ENCODE assay signal across 32 cellular contexts in the genomic region with DNA sequence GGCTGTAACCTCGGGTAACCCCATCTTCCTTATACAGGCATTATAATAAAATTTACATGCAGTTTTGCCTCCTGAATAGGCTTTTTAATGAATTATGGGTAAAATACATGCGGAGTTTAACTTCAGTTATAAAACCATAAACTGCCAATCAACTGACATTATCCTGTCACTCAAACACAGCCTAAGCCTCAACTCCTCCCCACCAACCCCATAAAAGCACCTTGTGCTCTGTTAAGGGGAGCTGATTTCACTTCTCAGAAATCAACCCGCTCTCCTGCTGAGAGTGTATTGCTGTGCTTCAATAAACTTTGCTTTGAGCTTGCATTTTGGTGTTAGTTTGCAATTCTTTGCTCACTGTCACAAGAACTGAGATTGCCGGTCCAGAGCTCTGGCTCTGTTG.
"Had no signal": no experiment of that assay in that cellular context is flagged by ENCODE, and none has a peak within 500 bp of the region (broad histone marks: within the 10 kb centered on the region; RNA-seq: fewer than 3 reads in every experiment).

No MANE protein-coding gene starts in this region.

- H3K27ac ChIP-seq: adrenal gland, body of pancreas, brain microvascular endothelial cell, breast epithelium, VCaP had no signal

- H3K36me3 Mint-ChIP-seq: activated CD4-positive, alpha-beta memory T cell treated with anti-CD3 and anti-CD28 coated beads for 36 hours; activated CD8-positive, alpha-beta memory T cell treated with anti-CD3 and anti-CD28 coated beads, Interleukin-2, amount 10 ng/mL, durations not matched to agents 7 days and 5 days; activated naive CD4-positive, alpha-beta T cell treated with anti-CD3 and anti-CD28 coated beads, Interleukin-2, amount 10 ng/mL, durations not matched to agents 7 days and 5 days; activated naive CD4-positive, alpha-beta T cell treated with anti-CD3 and anti-CD28 coated beads, Interleukin-2, amount 50 U/mL, for 24 hours; activated naive CD8-positive, alpha-beta T cell treated with anti-CD3 and anti-CD28 coated beads for 36 hours had no signal

- DNase-seq: activated B cell treated with CpG ODN at 0.5 μM for 24 hours; activated CD4-positive, alpha-beta memory T cell treated with anti-CD3 and anti-CD28 coated beads for 36 hours; activated CD4-positive, alpha-beta T cell treated with anti-CD3 and anti-CD28 coated beads for 36 hours; activated CD4-positive, alpha-beta T cell treated with anti-CD3 and anti-CD28 coated beads for 48 hours; activated CD4-positive, alpha-beta T cell treated with anti-CD3 and anti-CD28 coated beads, Interleukin-2, amount 50 U/mL, for 1 hour; activated CD4-positive, alpha-beta T cell treated with anti-CD3 and anti-CD28 coated beads, Interleukin-2, amount 50 U/mL, for 4 hours; activated CD4-positive, CD25-positive, alpha-beta regulatory T cell treated with anti-CD3 and anti-CD28 coated beads, Interleukin-2, amount 50 U/mL, for 72 hours; activated CD8-positive, alpha-beta memory T cell treated with anti-CD3 and anti-CD28 coated beads for 24 hours; activated CD8-positive, alpha-beta memory T cell treated with anti-CD3 and anti-CD28 coated beads, Interleukin-2, amount 10 ng/mL, durations not matched to agents 7 days and 5 days; activated CD8-positive, alpha-beta memory T cell treated with anti-CD3 and anti-CD28 coated beads, Interleukin-2, amount 50 U/mL, for 48 hours; activated CD8-positive, alpha-beta T cell treated with anti-CD3 and anti-CD28 coated beads for 36 hours; activated effector memory CD4-positive, alpha-beta T cell treated with Interleukin-2 at 50 U/mL for 16 hours; activated gamma-delta T cell; activated naive CD4-positive, alpha-beta T cell treated with anti-CD3 and anti-CD28 coated beads, Interleukin-2, amount 10 ng/mL, durations not matched to agents 7 days and 5 days; activated naive CD4-positive, alpha-beta T cell treated with Interleukin-2 at 50 U/mL for 16 hours; activated naive CD8-positive, alpha-beta T cell treated with anti-CD3 and anti-CD28 coated beads for 36 hours; activated T-cell treated with anti-CD3 and anti-CD28 coated beads, Interleukin-2, amount 50 U/mL, for 24 hours; activated T-cell treated with anti-CD3 and anti-CD28 coated beads, Interleukin-2, amount 50 U/mL, for 48 hours; adrenal gland; amniotic stem cell; aorta; body of pancreas; brain microvascular endothelial cell; central memory CD4-positive, alpha-beta T cell; T-helper 2 cell; T-helper 9 cell had no signal

- H3K27me3 Mint-ChIP-seq: activated B cell treated with CpG ODN at 0.5 μM for 24 hours; activated CD4-positive, alpha-beta memory T cell treated with anti-CD3 and anti-CD28 coated beads for 36 hours; activated CD4-positive, alpha-beta T cell treated with anti-CD3 and anti-CD28 coated beads for 36 hours; activated CD8-positive, alpha-beta memory T cell treated with anti-CD3 and anti-CD28 coated beads, Interleukin-2, amount 10 ng/mL, durations not matched to agents 7 days and 5 days; activated CD8-positive, alpha-beta T cell treated with anti-CD3 and anti-CD28 coated beads for 36 hours; activated naive CD4-positive, alpha-beta T cell treated with anti-CD3 and anti-CD28 coated beads, Interleukin-2, amount 10 ng/mL, durations not matched to agents 7 days and 5 days; activated naive CD4-positive, alpha-beta T cell treated with anti-CD3 and anti-CD28 coated beads, Interleukin-2, amount 50 U/mL, for 24 hours; activated naive CD8-positive, alpha-beta T cell treated with anti-CD3 and anti-CD28 coated beads for 36 hours; activated T-cell treated with anti-CD3 and anti-CD28 coated beads, Interleukin-2, amount 50 U/mL, for 24 hours had no signal

- H3K4me1 Mint-ChIP-seq: activated B cell treated with CpG ODN at 0.5 μM for 24 hours; activated CD4-positive, alpha-beta T cell treated with anti-CD3 and anti-CD28 coated beads for 36 hours; activated CD8-positive, alpha-beta memory T cell treated with anti-CD3 and anti-CD28 coated beads, Interleukin-2, amount 10 ng/mL, durations not matched to agents 7 days and 5 days; activated naive CD4-positive, alpha-beta T cell treated with anti-CD3 and anti-CD28 coated beads, Interleukin-2, amount 10 ng/mL, durations not matched to agents 7 days and 5 days; activated naive CD4-positive, alpha-beta T cell treated with anti-CD3 and anti-CD28 coated beads, Interleukin-2, amount 50 U/mL, for 24 hours; activated naive CD8-positive, alpha-beta T cell treated with anti-CD3 and anti-CD28 coated beads for 36 hours had no signal

- H3K9me3 ChIP-seq: adrenal gland, body of pancreas, breast epithelium had no signal

- H3K27ac Mint-ChIP-seq: activated B cell treated with CpG ODN at 0.5 μM for 24 hours; activated CD4-positive, alpha-beta memory T cell treated with anti-CD3 and anti-CD28 coated beads for 36 hours; activated CD4-positive, alpha-beta T cell treated with anti-CD3 and anti-CD28 coated beads for 36 hours; activated CD8-positive, alpha-beta memory T cell treated with anti-CD3 and anti-CD28 coated beads, Interleukin-2, amount 10 ng/mL, durations not matched to agents 7 days and 5 days; activated CD8-positive, alpha-beta T cell treated with anti-CD3 and anti-CD28 coated beads for 36 hours; activated naive CD4-positive, alpha-beta T cell treated with anti-CD3 and anti-CD28 coated beads, Interleukin-2, amount 10 ng/mL, durations not matched to agents 7 days and 5 days; activated naive CD4-positive, alpha-beta T cell treated with anti-CD3 and anti-CD28 coated beads, Interleukin-2, amount 50 U/mL, for 24 hours; activated naive CD8-positive, alpha-beta T cell treated with anti-CD3 and anti-CD28 coated beads for 36 hours; activated T-cell treated with anti-CD3 and anti-CD28 coated beads, Interleukin-2, amount 50 U/mL, for 24 hours; activated T-helper 2 cell treated with anti-CD3 and anti-CD28 coated beads, Interferon-gamma antibody, Interleukin-2, Interleukin-4, amounts not matched to agents 10 μg/mL and 5 μg/mL and 100 μg/mL, durations not matched to agents 14 hours and 24 hours and 36 hours; T-helper 1 cell treated with Interleukin-12 subunit alpha and Interleukin-12 subunit beta and Interleukin-4 antibody, amounts not matched to agents 30 μg/mL and 1 μg/mL, for 36 hours; T-helper 2 cell treated with Interferon-gamma antibody and Interleukin-4, amounts not matched to agents 5 μg/mL and 100 μg/mL, for 36 hours had no signal

- H3K27me3 ChIP-seq: adrenal gland, body of pancreas, brain microvascular endothelial cell, breast epithelium had no signal

- H3K9me3 Mint-ChIP-seq: T-helper 2 cell treated with Interferon-gamma antibody and Interleukin-4, amounts not matched to agents 5 μg/mL and 100 μg/mL, for 36 hours had no signal

- H3K4me1 ChIP-seq: adrenal gland, body of pancreas, breast epithelium had no signal

- ATAC-seq: activated CD4-positive, alpha-beta T cell treated with anti-CD3 and anti-CD28 coated beads for 36 hours; activated CD8-positive, alpha-beta memory T cell treated with anti-CD3 and anti-CD28 coated beads, Interleukin-2, amount 10 ng/mL, durations not matched to agents 7 days and 5 days; activated CD8-positive, alpha-beta T cell treated with anti-CD3 and anti-CD28 coated beads for 36 hours; body of pancreas had no signal

- H3K4me3 Mint-ChIP-seq: activated B cell treated with CpG ODN at 0.5 μM for 24 hours; activated CD4-positive, alpha-beta memory T cell treated with anti-CD3 and anti-CD28 coated beads for 36 hours; activated CD4-positive, alpha-beta T cell treated with anti-CD3 and anti-CD28 coated beads for 36 hours; activated CD8-positive, alpha-beta memory T cell treated with anti-CD3 and anti-CD28 coated beads, Interleukin-2, amount 10 ng/mL, durations not matched to agents 7 days and 5 days; activated CD8-positive, alpha-beta T cell treated with anti-CD3 and anti-CD28 coated beads for 36 hours; activated naive CD4-positive, alpha-beta T cell treated with anti-CD3 and anti-CD28 coated beads, Interleukin-2, amount 10 ng/mL, durations not matched to agents 7 days and 5 days; activated naive CD4-positive, alpha-beta T cell treated with anti-CD3 and anti-CD28 coated beads, Interleukin-2, amount 50 U/mL, for 24 hours; activated naive CD8-positive, alpha-beta T cell treated with anti-CD3 and anti-CD28 coated beads for 36 hours; activated T-cell treated with anti-CD3 and anti-CD28 coated beads, Interleukin-2, amount 50 U/mL, for 24 hours; T-helper 1 cell treated with Interleukin-12 subunit alpha and Interleukin-12 subunit beta and Interleukin-4 antibody, amounts not matched to agents 30 μg/mL and 1 μg/mL, for 36 hours; T-helper 2 cell treated with Interferon-gamma antibody and Interleukin-4, amounts not matched to agents 5 μg/mL and 100 μg/mL, for 36 hours had no signal

- H3K36me3 ChIP-seq: adrenal gland, brain microvascular endothelial cell, breast epithelium had no signal

- H3K4me3 ChIP-seq: adrenal gland, body of pancreas, breast epithelium had no signal
